In genomic region chr9:90813523-90813922, GRCh38 we compare ENCODE assay signal across 14 cellular contexts.
"Had no signal": no experiment of that assay in that cellular context is flagged by ENCODE, and none has a peak within 500 bp of the region (broad histone marks: within the 10 kb centered on the region; RNA-seq: fewer than 3 reads in every experiment).

No MANE protein-coding gene starts in this region.

- DNase-seq: activated naive CD4-positive, alpha-beta T cell treated with Interleukin-2 at 50 U/mL for 16 hours; activated naive CD8-positive, alpha-beta T cell treated with anti-CD3 and anti-CD28 coated beads, Interleukin-2, amount 50 U/mL, for 24 hours; aorta; endodermal cell; gastrocnemius medialis; islet precursor cell; naive thymus-derived CD4-positive, alpha-beta T cell; stimulated activated naive CD4-positive, alpha-beta T cell; T-helper 9 cell; tibial artery had no signal

- H3K27ac ChIP-seq: breast epithelium, gastrocnemius medialis, tibial artery had no signal

- H3K27ac Mint-ChIP-seq: activated naive CD8-positive, alpha-beta T cell treated with anti-CD3 and anti-CD28 coated beads, Interleukin-2, amount 50 U/mL, for 24 hours; activated T-helper 17 cell treated with anti-CD3 and anti-CD28 coated beads, Interleukin-2, amount 50 U/mL, for 72 hours; endodermal cell had no signal

- H3K36me3 ChIP-seq: breast epithelium, gastrocnemius medialis, tibial artery had no signal

- H3K27me3 ChIP-seq: breast epithelium, gastrocnemius medialis had no signal

- H3K4me1 Mint-ChIP-seq: activated T-helper 17 cell treated with anti-CD3 and anti-CD28 coated beads, Interleukin-2, amount 50 U/mL, for 72 hours had no signal

- H3K4me3 ChIP-seq: breast epithelium, gastrocnemius medialis, lung, tibial artery had no signal

- H3K4me3 Mint-ChIP-seq: activated naive CD8-positive, alpha-beta T cell treated with anti-CD3 and anti-CD28 coated beads, Interleukin-2, amount 50 U/mL, for 24 hours; activated T-helper 17 cell treated with anti-CD3 and anti-CD28 coated beads, Interleukin-2, amount 50 U/mL, for 72 hours; endodermal cell; naive thymus-derived CD4-positive, alpha-beta T cell had no signal

- ATAC-seq: activated CD4-positive, CD25-positive, alpha-beta regulatory T cell treated with anti-CD3 and anti-CD28 coated beads, Interleukin-2, amount 50 U/mL, for 24 hours; activated naive CD8-positive, alpha-beta T cell treated with anti-CD3 and anti-CD28 coated beads, Interleukin-2, amount 50 U/mL, for 24 hours; activated T-helper 17 cell treated with anti-CD3 and anti-CD28 coated beads, Interleukin-2, amount 50 U/mL, for 72 hours; gastrocnemius medialis; naive thymus-derived CD4-positive, alpha-beta T cell had no signal

- H3K9me3 ChIP-seq: breast epithelium, gastrocnemius medialis, tibial artery had no signal

- H3K9me3 Mint-ChIP-seq: endodermal cell had no signal

- H3K4me1 ChIP-seq: breast epithelium, gastrocnemius medialis, tibial artery had no signal
